8 cellular contexts compared by ENCODE assay signal in the genomic region with DNA sequence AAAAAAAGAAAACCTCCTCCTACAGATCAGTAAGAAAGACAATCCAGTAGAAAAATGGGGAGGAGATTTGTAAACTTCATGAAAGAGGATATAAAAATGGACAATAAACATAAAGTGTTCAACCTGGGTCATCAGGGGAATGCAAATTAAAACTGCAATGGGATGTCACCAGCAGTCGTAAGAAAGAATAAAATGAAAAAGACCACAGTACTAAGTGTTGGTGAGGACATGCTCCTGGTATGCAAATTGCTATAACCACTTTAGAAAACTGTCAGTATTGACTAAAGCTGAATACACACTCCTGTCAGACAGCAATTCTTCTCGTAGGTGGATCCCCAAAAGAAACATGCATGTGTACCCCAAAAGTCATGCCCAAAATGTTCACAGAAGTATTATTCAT.
"Had no signal": no experiment of that assay in that cellular context is flagged by ENCODE, and none has a peak within 500 bp of the region (broad histone marks: within the 10 kb centered on the region; RNA-seq: fewer than 3 reads in every experiment).

No MANE protein-coding gene starts in this region.

- H3K27ac ChIP-seq: KMS-11 had no signal

- ATAC-seq: HCT116 had no signal

- H3K36me3 ChIP-seq: HAP-1 had no signal

- H3K9me3 ChIP-seq: HAP-1 had no signal

- H3K4me3 ChIP-seq: GM23248, HAP-1 had no signal

- DNase-seq: GM23248, GOT3, H7, IMR-90, KBM-7 had no signal
